ENCODE assay signal across 29 cellular contexts in the genomic region with DNA sequence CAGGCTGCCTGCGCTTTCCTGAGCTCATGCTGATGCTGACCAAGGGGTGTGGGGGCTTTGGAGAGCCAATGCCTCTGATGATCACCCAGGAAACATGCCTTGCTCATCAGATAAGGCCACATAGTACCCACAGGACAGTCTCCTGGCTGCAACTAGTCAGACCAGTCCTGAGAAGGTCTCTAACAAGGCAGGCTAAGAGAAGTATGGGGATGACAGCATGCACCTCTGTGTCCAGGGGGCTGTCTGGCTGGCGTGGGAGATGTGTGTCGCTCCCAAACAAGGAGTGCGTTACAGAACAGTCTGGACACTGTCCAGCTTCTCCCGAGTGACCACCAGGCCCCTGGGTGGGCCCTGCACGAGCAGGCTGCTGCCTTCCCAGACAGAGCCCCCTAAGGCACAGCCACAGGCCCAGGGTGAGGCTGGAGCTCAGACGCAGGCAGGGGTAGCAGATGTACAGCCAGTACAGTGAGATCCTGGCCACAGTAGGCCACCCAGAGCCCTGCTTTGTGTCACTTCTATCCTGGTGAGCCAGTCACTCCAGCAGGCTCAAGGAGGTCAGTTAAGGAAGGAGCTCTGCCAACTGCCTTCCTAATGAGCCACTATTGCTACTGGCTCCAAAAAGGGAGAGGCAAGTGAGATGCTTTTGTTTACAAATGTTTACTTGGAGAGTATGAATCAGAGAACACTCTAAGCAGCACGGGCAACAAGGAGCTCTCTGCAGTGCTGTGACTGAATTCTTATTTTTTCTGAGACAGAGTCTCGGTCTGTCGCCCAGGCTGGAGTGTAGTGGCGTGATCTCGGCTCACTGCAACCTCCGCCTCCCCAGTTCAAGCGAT.
DNase-seq lines count a peak whose midpoint lies in the region; ATAC-seq, FAIRE-seq and TF ChIP-seq lines count a peak whose summit lies in the region.
"Had no signal": no experiment of that assay in that cellular context is flagged by ENCODE, and none has a peak within 500 bp of the region (broad histone marks: within the 10 kb centered on the region; RNA-seq: fewer than 3 reads in every experiment).

No MANE protein-coding gene starts in this region.

- no TSS peak for BruUV-seq in K562 (replicated peaks; lab: Mats Ljungman, UMichigan)

- intact Hi-C loops in activated CD8-positive, alpha-beta T cell treated with anti-CD3 and anti-CD28 coated beads for 36 hours (cut with micrococcal nuclease): no loop called here
- intact Hi-C loops in K562 (cut with micrococcal nuclease) (no loop called here), right lobe of liver (cut with DNase I) (no loop called here)

- H3K27ac ChIP-seq in K562 (ENCODE audit: extremely low read depth, low read depth, low read length): no peak overlapping the region
- no peak overlapping the region for H3K27ac ChIP-seq in right lobe of liver
- H3K27ac ChIP-seq: 22Rv1, ascending aorta, SK-N-MC had no signal

- in situ Hi-C loops in K562 (cut with MboI): no loop called here

- no peaks in the 10 kb centered on the region for H3K27me3 Mint-ChIP-seq in activated CD8-positive, alpha-beta T cell treated with anti-CD3 and anti-CD28 coated beads, Interleukin-2, amount 10 ng/mL, durations not matched to agents 7 days and 5 days (ENCODE audit: low read depth)
- H3K27me3 Mint-ChIP-seq in activated CD8-positive, alpha-beta T cell treated with anti-CD3 and anti-CD28 coated beads for 36 hours: no peaks in the 10 kb centered on the region
- H3K27me3 Mint-ChIP-seq: CD8-positive, alpha-beta memory T cell had no signal

- no peaks in the 10 kb centered on the region for H3K4me1 Mint-ChIP-seq in activated CD8-positive, alpha-beta T cell treated with anti-CD3 and anti-CD28 coated beads, Interleukin-2, amount 10 ng/mL, durations not matched to agents 7 days and 5 days (ENCODE audit: low read depth)
- no peaks in the 10 kb centered on the region for H3K4me1 Mint-ChIP-seq in activated CD8-positive, alpha-beta T cell treated with anti-CD3 and anti-CD28 coated beads for 36 hours (ENCODE audit: low read depth)
- H3K4me1 Mint-ChIP-seq: CD8-positive, alpha-beta memory T cell; natural killer cell had no signal

- H3K9me1 ChIP-seq in K562 (ENCODE audit: control insufficient read depth, insufficient read depth, low read length): peaks cover 3% of the 10 kb centered on the region

- H3K36me3 ChIP-seq in K562 (ENCODE audit: control insufficient read depth, insufficient read depth, low read length) (peaks cover 98% of the 10 kb centered on the region), right lobe of liver (peaks cover 7 to 97% (median 58%) of the 10 kb centered on the region in 4 donors)

- no peak overlapping the region for H2AFZ ChIP-seq in K562 (ENCODE audit: low read depth, low read length)

- H4K20me1 ChIP-seq in K562 (replicated peaks; ENCODE audit: control insufficient read depth, insufficient read depth, low read length): 0 out of 2 replicates have a peak, but pooled peaks cover 20% of the 10 kb centered on the region

- H3K9me3 ChIP-seq in K562 (replicated peaks; ENCODE audit: control insufficient read depth, insufficient read depth, low read depth, low read length) (no peaks in the 10 kb centered on the region), right lobe of liver (no peaks in the 10 kb centered on the region)
- H3K9me3 ChIP-seq: ascending aorta had no signal

- no peak for TF ChIP-seq RAD21 in K562 (CRISPR knock-in tag; conservative IDR thresholded peaks at IDR 0.05 in 1 of 2, IDR thresholded peaks at IDR 0.05 in 1 of 2)

- no peak for ATAC-seq in activated CD8-positive, alpha-beta T cell treated with anti-CD3 and anti-CD28 coated beads, Interleukin-2, amount 10 ng/mL, durations not matched to agents 7 days and 5 days
- ATAC-seq in activated CD8-positive, alpha-beta T cell treated with anti-CD3 and anti-CD28 coated beads for 36 hours: no peak
- ATAC-seq in K562: no peak
- no peak for ATAC-seq in GM18511 (IDR thresholded peaks at IDR 0.05; ENCODE audit: unreplicated experiment)
- ATAC-seq in right lobe of liver: no peak
- ATAC-seq: left ventricle myocardium superior, natural killer cell had no signal

- FAIRE-seq in K562 (lab: Jason Lieb, UNC): no peak
- FAIRE-seq: endometrium, frontal cortex, G401.6, GM12892, small intestine had no signal

- POLR2A ChIA-PET in activated CD8-positive, alpha-beta T cell treated with anti-CD3 and anti-CD28 coated beads, Interleukin-2, amount 10 ng/mL, durations not matched to agents 7 days and 5 days (lab: Charles Lee): no interaction called here
- POLR2A ChIA-PET in activated CD8-positive, alpha-beta T cell treated with anti-CD3 and anti-CD28 coated beads for 36 hours (lab: Charles Lee): interaction anchor here (0.9 kb wide), 1 partner anchor 9 kb away, joined by 4 read pairs; no protein-coding TSS in a partner anchor
- POLR2A ChIA-PET in K562 (lab: Yijun Ruan, JAX): interaction anchor here (0.6 to 1.4 kb wide), 7 partner anchors 8 to 127 kb away, joined by 3 to 5 read pairs (median 3); a partner anchor contains a TSS

- H3K9ac ChIP-seq in K562 (ENCODE audit: insufficient read depth in 1 of 2, low read depth in 2 of 2, low read length in 2 of 2): peak overlapping the region in 1 of 2 experiments; percentile 21; a peak in 1 of 4 replicates

- peaks cover 49% of the 10 kb centered on the region for H3K36me3 Mint-ChIP-seq in activated CD8-positive, alpha-beta T cell treated with anti-CD3 and anti-CD28 coated beads, Interleukin-2, amount 10 ng/mL, durations not matched to agents 7 days and 5 days (ENCODE audit: low read depth)
- peaks cover 32% of the 10 kb centered on the region for H3K36me3 Mint-ChIP-seq in activated CD8-positive, alpha-beta T cell treated with anti-CD3 and anti-CD28 coated beads for 36 hours (ENCODE audit: low read depth)

- H3K27me3 ChIP-seq in K562 (ENCODE audit: control insufficient read depth in 2 of 2, insufficient read depth in 2 of 2, low read length in 2 of 2) (no peaks in the 10 kb centered on the region), right lobe of liver (no peaks in the 10 kb centered on the region)
- H3K27me3 ChIP-seq: ascending aorta had no signal

- 95% methylated on average over 14 of the region's 14 CpGs for WGBS in K562 (ENCODE audit: insufficient coverage, low coverage, missing lambda C conversion rate)
- 98% methylated on average over 6 of the region's 14 CpGs for WGBS in right lobe of liver (ENCODE audit: insufficient coverage, low coverage, low lambda C conversion rate, missing lambda C conversion rate)

- TF ChIP-seq CTCF in activated CD8-positive, alpha-beta T cell treated with anti-CD3 and anti-CD28 coated beads for 36 hours (IDR thresholded peaks at IDR 0.05): no peak
- TF ChIP-seq CTCF in K562 (IDR thresholded peaks at IDR 0.05 in 2 of 3, conservative IDR thresholded peaks at IDR 0.05 in 1 of 3; ENCODE audit: insufficient read depth in 2 of 3, low read depth in 1 of 3, low read length in 3 of 3) (no peak), right lobe of liver (IDR thresholded peaks at IDR 0.05) (no peak)

- TF ChIP-seq POLR2A in K562 (conservative IDR thresholded peaks at IDR 0.05): no peak
- no peak for TF ChIP-seq POLR2A in right lobe of liver (IDR thresholded peaks at IDR 0.05)

- H3K4me3 ChIP-seq in K562 (no peak overlapping the region), right lobe of liver (no peak overlapping the region)
- H3K4me3 ChIP-seq: ascending aorta, SK-N-MC had no signal

- H3K9me3 Mint-ChIP-seq in activated CD8-positive, alpha-beta T cell treated with anti-CD3 and anti-CD28 coated beads, Interleukin-2, amount 10 ng/mL, durations not matched to agents 7 days and 5 days (ENCODE audit: insufficient read depth): no peaks in the 10 kb centered on the region
- H3K9me3 Mint-ChIP-seq in activated CD8-positive, alpha-beta T cell treated with anti-CD3 and anti-CD28 coated beads for 36 hours: no peaks in the 10 kb centered on the region
- H3K9me3 Mint-ChIP-seq: CD8-positive, alpha-beta memory T cell; natural killer cell had no signal

- TF ChIP-seq EP300 in K562 (IDR thresholded peaks at IDR 0.05; ENCODE audit: low read length): no peak

- H3K4me2 ChIP-seq in K562 (ENCODE audit: insufficient read depth, low read length): no peak overlapping the region

- H3K4me3 Mint-ChIP-seq in activated CD8-positive, alpha-beta T cell treated with anti-CD3 and anti-CD28 coated beads, Interleukin-2, amount 10 ng/mL, durations not matched to agents 7 days and 5 days: no peak overlapping the region
- no peak overlapping the region for H3K4me3 Mint-ChIP-seq in activated CD8-positive, alpha-beta T cell treated with anti-CD3 and anti-CD28 coated beads for 36 hours
- H3K4me3 Mint-ChIP-seq: CD8-positive, alpha-beta memory T cell; natural killer cell had no signal

- peaks cover 0 to 7% of the 10 kb centered on the region in 2 experiments; a peak in 1 of 5 replicates for H3K4me1 ChIP-seq in K562 (replicated peaks in 1 of 2; ENCODE audit: control insufficient read depth in 2 of 2, insufficient read depth in 2 of 2, low read length in 2 of 2)
- no peaks in the 10 kb centered on the region for H3K4me1 ChIP-seq in right lobe of liver
- H3K4me1 ChIP-seq: ascending aorta had no signal

- CTCF ChIA-PET in activated CD8-positive, alpha-beta T cell treated with anti-CD3 and anti-CD28 coated beads, Interleukin-2, amount 10 ng/mL, durations not matched to agents 7 days and 5 days (lab: Charles Lee): no interaction called here
- CTCF ChIA-PET in activated CD8-positive, alpha-beta T cell treated with anti-CD3 and anti-CD28 coated beads for 36 hours (lab: Charles Lee): interaction anchor here (1.1 kb wide), 1 partner anchor 11 kb away, joined by 4 read pairs; no protein-coding TSS in a partner anchor
- CTCF ChIA-PET in K562 (lab: Yijun Ruan, JAX; ENCODE audit: low intra/inter-chr PET ratio): no interaction called here

- no peaks in the 10 kb centered on the region for H3K79me2 ChIP-seq in K562 (ENCODE audit: control insufficient read depth, insufficient read depth, low read length)

- no peak for DNase-seq in activated CD8-positive, alpha-beta T cell treated with anti-CD3 and anti-CD28 coated beads, Interleukin-2, amount 10 ng/mL, durations not matched to agents 7 days and 5 days
- no peak for DNase-seq in activated CD8-positive, alpha-beta T cell treated with anti-CD3 and anti-CD28 coated beads for 36 hours
- DNase-seq in K562 (ENCODE audit: extremely low read depth in 1 of 4, low spot score in 3 of 4): no peak
- peak; percentile 47 for DNase-seq in medulla oblongata (ENCODE audit: extremely low spot score)
- no peak for DNase-seq in NCI-H146 (lab: John Stamatoyannopoulos, UW)
- no peak for DNase-seq in SIG-M5 treated with dmso at 0.1 percent for 504 hours (lab: John Stamatoyannopoulos, UW; ENCODE audit: unreplicated experiment)
- no peak for DNase-seq in right lobe of liver
- DNase-seq: activated CD4-positive, CD25-positive, alpha-beta regulatory T cell treated with anti-CD3 and anti-CD28 coated beads, Interleukin-2, amount 50 U/mL, for 72 hours; activated CD8-positive, alpha-beta memory T cell treated with anti-CD3 and anti-CD28 coated beads, Interleukin-2, amount 50 U/mL, for 48 hours; activated naive CD4-positive, alpha-beta T cell treated with Interleukin-2 at 50 U/mL for 16 hours; CD8-positive, alpha-beta memory T cell; KG1; left ventricle myocardium superior; natural killer cell; NCI-H1105 treated with DMSO at 0.1 percent for 48 hours; NCI-H748 treated with DMSO at 0.1 percent for 48 hours; posterior cingulate gyrus; small intestine; stimulated activated CD4-positive, alpha-beta T cell treated with anti-CD3 and anti-CD28 coated beads, Interleukin-4, amount 100 ng/mL, for 4 hours; stimulated activated CD8-positive, alpha-beta memory T cell treated with anti-CD3 and anti-CD28 coated beads, Interleukin-4, amount 100 ng/mL, for 48 hours; T-helper 9 cell had no signal

- H3K27ac Mint-ChIP-seq in activated CD8-positive, alpha-beta T cell treated with anti-CD3 and anti-CD28 coated beads, Interleukin-2, amount 10 ng/mL, durations not matched to agents 7 days and 5 days: peak overlapping the region; percentile 46
- no peak overlapping the region for H3K27ac Mint-ChIP-seq in activated CD8-positive, alpha-beta T cell treated with anti-CD3 and anti-CD28 coated beads for 36 hours
